ENCODE assay signal across 8 cellular contexts in genomic region chr1:225778412-225778669, GRCh38. TPM values are rescaled to one million over a fixed set of nuclear protein-coding genes. Genes with fewer than 3 reads are reported as not detected.
A peak's percentile ranks its signal among the peaks of the same experiment; 100 is the strongest.
DNase-seq lines count a peak whose midpoint lies in the region; ATAC-seq, FAIRE-seq and TF ChIP-seq lines count a peak whose summit lies in the region.

No MANE protein-coding gene starts in this region.

- H3K27me3 ChIP-seq in HL-60 (ENCODE audit: insufficient read depth, poor library complexity, severe bottlenecking) (no peaks in the 10 kb centered on the region), GM12878 (replicated peaks in 1 of 2; ENCODE audit: control insufficient read depth in 2 of 2, insufficient read depth in 2 of 2, low read length in 1 of 2) (no peaks in the 10 kb centered on the region), HepG2 (ENCODE audit: control insufficient read depth in 1 of 2, insufficient read depth in 2 of 2, low read length in 2 of 2) (no peaks in the 10 kb centered on the region; a peak in 1 of 5 replicates), thoracic aorta (replicated peaks; ENCODE audit: insufficient read depth) (no peaks in the 10 kb centered on the region)

- H3K4me3 ChIP-seq in HL-60 (replicated peaks; ENCODE audit: insufficient read depth, low read length) (peak overlapping the region; percentile 50), GM12878 (peak overlapping the region; percentile 87), HepG2 (replicated peaks in 1 of 3; ENCODE audit: insufficient read depth in 1 of 3, low read depth in 2 of 3, low read length in 3 of 3) (peak overlapping the region; percentile 96 to 99 (median 97)), thoracic aorta (peak overlapping the region; percentile 92)

- RAD21 ChIA-PET in GM12878 (lab: Charles Lee; ENCODE audit: unreplicated experiment): interaction anchor here (0.7 to 5.2 kb wide), 13 partner anchors 10 to 1786 kb away, joined by 3 to 39 read pairs (median 4); partner anchors contain the start of genes EPHX1 and TMEM63A

- TF ChIP-seq EP300 in GM12878 (IDR thresholded peaks at IDR 0.05; ENCODE audit: borderline replicate concordance in 1 of 2, control insufficient read depth in 1 of 2, low read depth in 2 of 2, low read length in 2 of 2): no peak
- TF ChIP-seq EP300 in HepG2 (IDR thresholded peaks at IDR 0.05; ENCODE audit: low read depth in 2 of 2, low read length in 2 of 2): no peak
- TF ChIP-seq EP300 in HepG2 (CRISPR knock-in tag; IDR thresholded peaks at IDR 0.05; ENCODE audit: borderline replicate concordance): no peak

- BruUV-seq in GM12878 (replicated peaks; lab: Mats Ljungman, UMichigan) (no TSS peak), HepG2 (replicated peaks; lab: Mats Ljungman, UMichigan) (no TSS peak)

- ATAC-seq in GM12878: no peak
- no peak for ATAC-seq in HepG2
- no peak for ATAC-seq in thoracic aorta (ENCODE audit: insufficient number of reproducible peaks, low FRiP score, low read depth)
- no peak for ATAC-seq in HG03097 (IDR thresholded peaks at IDR 0.05; ENCODE audit: low FRiP score, unreplicated experiment)
- ATAC-seq in GM19035 (IDR thresholded peaks at IDR 0.05; ENCODE audit: unreplicated experiment): no peak

- no peak for DNase-seq in HL-60 (ENCODE audit: low read depth in 1 of 2, low spot score in 1 of 2)
- no peak for DNase-seq in GM12878 (ENCODE audit: low read depth, low spot score)
- DNase-seq in HepG2 (ENCODE audit: low spot score): no peak
- no peak for DNase-seq in thoracic aorta (ENCODE audit: low spot score)
- no peak for DNase-seq in COLO668 (lab: John Stamatoyannopoulos, UW; ENCODE audit: unreplicated experiment)
- no peak for DNase-seq in SHP77 (lab: John Stamatoyannopoulos, UW)

- FAIRE-seq in GM12878 (lab: Jason Lieb, UNC) (no peak), HepG2 (lab: Jason Lieb, UNC) (no peak)

- H3K9me3 ChIP-seq in GM12878 (replicated peaks; ENCODE audit: control insufficient read depth, insufficient read depth, low read length) (no peaks in the 10 kb centered on the region; the same call in 2 of the 3 replicates), HepG2 (ENCODE audit: low read length) (no peaks in the 10 kb centered on the region), thoracic aorta (no peaks in the 10 kb centered on the region)

- peak overlapping the region; percentile 56; the same call in 1 of the 2 replicates for H3K4me2 ChIP-seq in GM12878 (ENCODE audit: control insufficient read depth, insufficient read depth)
- peak overlapping the region; percentile 90 for H3K4me2 ChIP-seq in HepG2 (ENCODE audit: low read depth, low read length)

- WGBS in GM12878 (ENCODE audit: insufficient coverage, insufficient replicate concordance, low lambda C conversion rate, missing lambda C conversion rate): 0% methylated on average over 1 of the region's 1 CpG
- 4% methylated on average over 1 of the region's 1 CpG for WGBS in HepG2 (ENCODE audit: low lambda C conversion rate)

- H3K27ac ChIP-seq in HL-60 (replicated peaks): peak overlapping the region; percentile 97
- peak overlapping the region; percentile 96 for H3K27ac ChIP-seq in GM12878 (ENCODE audit: control insufficient read depth, insufficient read depth)
- H3K27ac ChIP-seq in HepG2 (ENCODE audit: extremely low read length, insufficient read depth, low read length): peak overlapping the region; percentile 97
- H3K27ac ChIP-seq in thoracic aorta: peak overlapping the region; percentile 92 to 98

- H3K4me1 ChIP-seq in GM12878 (ENCODE audit: control insufficient read depth, insufficient read depth, low read length) (no peaks in the 10 kb centered on the region), HepG2 (ENCODE audit: insufficient read depth, low read length) (peaks cover 63% of the 10 kb centered on the region), thoracic aorta (ENCODE audit: control insufficient read depth in 1 of 2, low read depth in 2 of 2) (peaks cover 29 to 57% of the 10 kb centered on the region in 2 donors)

- peaks cover 0 to 6% of the 10 kb centered on the region in 2 experiments; a peak in 1 of 4 replicates for H3K36me3 ChIP-seq in GM12878 (ENCODE audit: control insufficient read depth in 2 of 2, insufficient read depth in 2 of 2, low read length in 1 of 2)
- peaks cover 0 to 3% of the 10 kb centered on the region in 2 experiments; a peak in 3 of 5 replicates for H3K36me3 ChIP-seq in HepG2 (replicated peaks in 1 of 2; ENCODE audit: control insufficient read depth in 1 of 2, insufficient read depth in 2 of 2, low read length in 2 of 2)
- H3K36me3 ChIP-seq in thoracic aorta: no peaks in the 10 kb centered on the region

- CTCF ChIA-PET in GM12878 (lab: Yijun Ruan, JAX): interaction anchor here (0.6 to 6.2 kb wide), 31 partner anchors 8 to 613 kb away, joined by 3 to 57 read pairs (median 5); partner anchors contain the start of genes PYCR2, SDE2 and TMEM63A
- CTCF ChIA-PET in HepG2 (lab: Yijun Ruan, JAX; ENCODE audit: low intra/inter-chr PET ratio, low total read pairs): interaction anchor here (1.3 to 1.9 kb wide), 3 partner anchors 68 to 303 kb away, joined by 3 to 17 read pairs (median 9); no protein-coding TSS in a partner anchor

- H4K20me1 ChIP-seq in GM12878 (ENCODE audit: control insufficient read depth, insufficient read depth): no peaks in the 10 kb centered on the region; the same call in 1 of the 2 replicates
- peaks cover 32% of the 10 kb centered on the region for H4K20me1 ChIP-seq in HepG2 (ENCODE audit: insufficient read depth, low read length)

- peak overlapping the region; percentile 74; the same call in 1 of the 2 replicates for H2AFZ ChIP-seq in GM12878 (ENCODE audit: control insufficient read depth, low read depth, low read length)
- no peak overlapping the region for H2AFZ ChIP-seq in HepG2 (ENCODE audit: low read length)

- H3K9ac ChIP-seq in GM12878 (ENCODE audit: control insufficient read depth, insufficient read depth, low read length) (peak overlapping the region; percentile 95), HepG2 (ENCODE audit: insufficient read depth, low read depth, low read length) (peak overlapping the region; percentile 98)

- POLR2A ChIA-PET in GM12878 (lab: Charles Lee): interaction anchor here (0.6 to 3.8 kb wide), 7 partner anchors 14 to 310 kb away, joined by 3 to 30 read pairs (median 5); partner anchors contain the start of gene TMEM63A
- POLR2A ChIA-PET in HepG2 (lab: Yijun Ruan, JAX): interaction anchor here (0.9 to 6.6 kb wide), 26 partner anchors 8 to 333 kb away, joined by 3 to 87 read pairs (median 7); partner anchors contain the start of genes ENAH, EPHX1, LEFTY1 and PYCR2

- TF ChIP-seq POLR2A in GM12878 (IDR thresholded peaks at IDR 0.05; ENCODE audit: low read depth, low read length) (no peak), HepG2 (IDR thresholded peaks at IDR 0.05; ENCODE audit: insufficient read depth in 1 of 2, low read depth in 2 of 2, low read length in 2 of 2) (no peak)

- in situ Hi-C loops in GM12878 (cut with MboI) (loop anchor here (5.0 to 10.0 kb wide), 2 partner anchors 134 to 304 kb away; no protein-coding TSS in a partner anchor), HepG2 (cut with HindIII; ENCODE audit: extremely low pct_ligation_motif_present, low pct_unique_long_range_greater_than_20kb) (no loop called here)

- SMC1A ChIA-PET in GM12878 (lab: Charles Lee; ENCODE audit: uncharacterized antibody, unreplicated experiment): interaction anchor here (0.5 to 3.5 kb wide), 9 partner anchors 71 to 740 kb away, joined by 3 to 29 read pairs (median 6); partner anchors contain the start of genes PYCR2 and TMEM63A

- TF ChIP-seq RAD21 in GM12878 (IDR thresholded peaks at IDR 0.05; ENCODE audit: insufficient read depth, low read depth, low read length) (no peak), HepG2 (CRISPR knock-in tag; IDR thresholded peaks at IDR 0.05) (no peak)

- TF ChIP-seq CTCF in HL-60 (IDR thresholded peaks at IDR 0.05; ENCODE audit: insufficient read depth, low read length) (no peak), GM12878 (IDR thresholded peaks at IDR 0.05 in 2 of 3, conservative IDR thresholded peaks at IDR 0.05 in 1 of 3; ENCODE audit: control insufficient read depth in 2 of 3, extremely low read depth in 1 of 3, insufficient read depth in 1 of 3, low read depth in 3 of 3, low read length in 3 of 3) (no peak), HepG2 (CRISPR knock-in tag; IDR thresholded peaks at IDR 0.05) (no peak), thoracic aorta (IDR thresholded peaks at IDR 0.05) (no peak)

- peaks cover 51% of the 10 kb centered on the region for H3K79me2 ChIP-seq in GM12878 (ENCODE audit: control insufficient read depth, insufficient read depth, low read length)
- H3K79me2 ChIP-seq in HepG2 (ENCODE audit: insufficient read depth, low read length): peaks cover 54% of the 10 kb centered on the region

- intact Hi-C loops in GM12878 (cut with micrococcal nuclease; ENCODE audit: unreplicated experiment) (loop anchor here (5.0 to 10.0 kb wide), 2 partner anchors 144 to 336 kb away; partner anchors contain the start of gene PYCR2), HepG2 (cut with micrococcal nuclease; ENCODE audit: unreplicated experiment) (loop anchor here (5.0 to 10.0 kb wide), 2 partner anchors 144 to 196 kb away; partner anchors contain the start of gene PYCR2)

RNA-seq across cellular contexts. Expression of gene SRP9, which starts 0.7 kb away (rescaled TPM):
- total RNA-seq in GM12878 (2013; cell fraction: nucleolus; rRNA removed): 92.8 and 142 TPM in 2 replicates
- 250 and 316 TPM in 2 replicates for total RNA-seq in GM12878 (2014; rRNA removed)
- total RNA-seq in GM12878 (2014; rRNA removed; fragmentation: Illumina TruSeq; extraction: Trizol): 367 and 372 TPM in 2 replicates
- total RNA-seq in GM12878 (2021): 248 and 256 TPM in 2 replicates
- 137 TPM for polyA plus RNA-seq in GM12878 (2011; ENCODE audit: low read depth)
- polyA plus RNA-seq in GM12878 (2011; rRNA removed): 639 and 968 TPM in 2 replicates
- 187 and 288 TPM in 2 replicates for polyA plus RNA-seq in GM12878 (2011; cell fraction: cytosol; rRNA removed)
- 151 and 163 TPM in 2 replicates for polyA plus RNA-seq in GM12878 (2011; cell fraction: nucleus; rRNA removed)
- polyA plus RNA-seq in GM12878 (2012): 184 and 213 TPM in 2 replicates
- 389 and 483 TPM in 2 replicates for polyA plus RNA-seq in GM12878 (2014; fragmentation: Illumina TruSeq; extraction: Trizol)
- 1,000 to 10,000 TPM in 1 of 2 experiments, 100 to 1,000 TPM in 1; 912 to 1,200 TPM for polyA plus RNA-seq in GM12878 (2014; fragmentation: Nextera tagmentation; extraction: Ambion mirVana)
- polyA plus RNA-seq in GM12878 (2014; rRNA removed): 221 and 283 TPM in 2 replicates
- polyA plus RNA-seq in GM12878 (2016; fragmentation: Nextera tagmentation; extraction: Ambion mirVana): 100 to 1,000 TPM; 643 to 700 TPM
- polyA minus RNA-seq in GM12878 (2011; rRNA and poly(A)+ RNA removed): 97.0 and 162 TPM in 2 replicates
- 58.9 and 81.8 TPM in 2 replicates for polyA minus RNA-seq in GM12878 (2011; cell fraction: cytosol; rRNA and poly(A)+ RNA removed)
- 20.8 and 23.2 TPM in 2 replicates for polyA minus RNA-seq in GM12878 (2011; cell fraction: nucleus; rRNA and poly(A)+ RNA removed)
- total RNA-seq in HepG2 (2016; rRNA removed; fragmentation: Illumina TruSeq; extraction: Trizol): 251 and 524 TPM in 2 replicates
- 34.2 and 43.4 TPM in 2 replicates for total RNA-seq in HepG2 (2016; cell fraction: cytosol; rRNA removed; fragmentation: Illumina TruSeq; extraction: Trizol; ENCODE audit: low read depth)
- total RNA-seq in HepG2 (2016; cell fraction: insoluble cytoplasmic fraction; rRNA removed; fragmentation: Illumina TruSeq; extraction: Trizol): 284 and 524 TPM in 2 replicates
- 119 and 121 TPM in 2 replicates for total RNA-seq in HepG2 (2016; cell fraction: membrane; rRNA removed; fragmentation: Illumina TruSeq; extraction: Trizol)
- total RNA-seq in HepG2 (2016; cell fraction: nucleus; rRNA removed; fragmentation: Illumina TruSeq; extraction: Trizol): 114 and 119 TPM in 2 replicates
- 217 and 307 TPM in 2 replicates for polyA plus RNA-seq in HepG2 (2011; rRNA removed)
- 155 and 238 TPM in 2 replicates for polyA plus RNA-seq in HepG2 (2011; cell fraction: cytosol; rRNA removed)
- polyA plus RNA-seq in HepG2 (2011; cell fraction: nucleus; rRNA removed): 51.6 and 71.1 TPM in 2 replicates
- 199 and 240 TPM in 2 replicates for polyA plus RNA-seq in HepG2 (2012)
- 47.7 and 66.3 TPM in 2 replicates for polyA plus RNA-seq in HepG2 (2016; cell fraction: cytosol; fragmentation: Illumina TruSeq; extraction: Trizol; ENCODE audit: low read depth)
- polyA plus RNA-seq in HepG2 (2016; cell fraction: insoluble cytoplasmic fraction; fragmentation: Illumina TruSeq; extraction: Trizol; ENCODE audit: low read depth): 592 and 651 TPM in 2 replicates
- 142 and 155 TPM in 2 replicates for polyA plus RNA-seq in HepG2 (2016; cell fraction: membrane; fragmentation: Illumina TruSeq; extraction: Trizol; ENCODE audit: low read depth)
- 229 and 237 TPM in 2 replicates for polyA plus RNA-seq in HepG2 (2016; cell fraction: nucleus; fragmentation: Illumina TruSeq; extraction: Trizol; ENCODE audit: insufficient read depth, low read depth)
- 170 and 215 TPM in 2 replicates for polyA minus RNA-seq in HepG2 (2011; rRNA and poly(A)+ RNA removed; ENCODE audit: low replicate concordance)
- 83.5 and 103 TPM in 2 replicates for polyA minus RNA-seq in HepG2 (2011; cell fraction: cytosol; rRNA and poly(A)+ RNA removed)
- 38.2 and 45.3 TPM in 2 replicates for polyA minus RNA-seq in HepG2 (2011; cell fraction: nucleus; rRNA and poly(A)+ RNA removed)
- 100 to 1,000 TPM; 130 to 131 TPM for total RNA-seq in thoracic aorta

RNA-seq across cellular contexts. Expression of gene EPHX1, which starts 31.6 kb away (rescaled TPM):
- 1.2 and 3.3 TPM in 2 replicates for total RNA-seq in GM12878 (2013; cell fraction: nucleolus; rRNA removed)
- 0.73 and 1.0 TPM in 2 replicates for total RNA-seq in GM12878 (2014; rRNA removed)
- total RNA-seq in GM12878 (2014; rRNA removed; fragmentation: Illumina TruSeq; extraction: Trizol): 1.0 TPM in 2 replicates
- total RNA-seq in GM12878 (2021): 2.6 and 2.9 TPM in 2 replicates
- 1.4 TPM for polyA plus RNA-seq in GM12878 (2011; ENCODE audit: low read depth)
- polyA plus RNA-seq in GM12878 (2011; rRNA removed): 0.29 and 0.69 TPM in 2 replicates
- polyA plus RNA-seq in GM12878 (2011; cell fraction: cytosol; rRNA removed): 0.22 and 0.78 TPM in 2 replicates
- 1.1 and 1.2 TPM in 2 replicates for polyA plus RNA-seq in GM12878 (2011; cell fraction: nucleus; rRNA removed)
- 1.5 and 2.8 TPM in 2 replicates for polyA plus RNA-seq in GM12878 (2012)
- polyA plus RNA-seq in GM12878 (2014; fragmentation: Illumina TruSeq; extraction: Trizol): 1.4 and 1.6 TPM in 2 replicates
- polyA plus RNA-seq in GM12878 (2014; fragmentation: Nextera tagmentation; extraction: Ambion mirVana): not detected
- 0.33 and 1.6 TPM in 2 replicates for polyA plus RNA-seq in GM12878 (2014; rRNA removed)
- polyA plus RNA-seq in GM12878 (2016; fragmentation: Nextera tagmentation; extraction: Ambion mirVana): under 1 TPM; 0.64 to 0.83 TPM
- 0.62 TPM in 1 of 2 replicates, not detected in the other for polyA minus RNA-seq in GM12878 (2011; rRNA and poly(A)+ RNA removed)
- not detected in 2 replicates for polyA minus RNA-seq in GM12878 (2011; cell fraction: cytosol; rRNA and poly(A)+ RNA removed)
- 0.86 and 0.97 TPM in 2 replicates for polyA minus RNA-seq in GM12878 (2011; cell fraction: nucleus; rRNA and poly(A)+ RNA removed)
- total RNA-seq in HepG2 (2016; rRNA removed; fragmentation: Illumina TruSeq; extraction: Trizol): 28.8 and 36.5 TPM in 2 replicates
- total RNA-seq in HepG2 (2016; cell fraction: cytosol; rRNA removed; fragmentation: Illumina TruSeq; extraction: Trizol; ENCODE audit: low read depth): 20.0 and 23.1 TPM in 2 replicates
- total RNA-seq in HepG2 (2016; cell fraction: insoluble cytoplasmic fraction; rRNA removed; fragmentation: Illumina TruSeq; extraction: Trizol): 20.9 and 35.8 TPM in 2 replicates
- total RNA-seq in HepG2 (2016; cell fraction: membrane; rRNA removed; fragmentation: Illumina TruSeq; extraction: Trizol): 36.4 and 40.0 TPM in 2 replicates
- 48.7 and 54.7 TPM in 2 replicates for total RNA-seq in HepG2 (2016; cell fraction: nucleus; rRNA removed; fragmentation: Illumina TruSeq; extraction: Trizol)
- polyA plus RNA-seq in HepG2 (2011; rRNA removed): 27.7 and 38.3 TPM in 2 replicates
- polyA plus RNA-seq in HepG2 (2011; cell fraction: cytosol; rRNA removed): 18.6 and 23.4 TPM in 2 replicates
- 29.6 and 32.2 TPM in 2 replicates for polyA plus RNA-seq in HepG2 (2011; cell fraction: nucleus; rRNA removed)
- polyA plus RNA-seq in HepG2 (2012): 80.6 and 134 TPM in 2 replicates
- 67.8 and 68.1 TPM in 2 replicates for polyA plus RNA-seq in HepG2 (2016; cell fraction: cytosol; fragmentation: Illumina TruSeq; extraction: Trizol; ENCODE audit: low read depth)
- 43.8 and 55.8 TPM in 2 replicates for polyA plus RNA-seq in HepG2 (2016; cell fraction: insoluble cytoplasmic fraction; fragmentation: Illumina TruSeq; extraction: Trizol; ENCODE audit: low read depth)
- 77.2 and 87.4 TPM in 2 replicates for polyA plus RNA-seq in HepG2 (2016; cell fraction: membrane; fragmentation: Illumina TruSeq; extraction: Trizol; ENCODE audit: low read depth)
- 134 and 141 TPM in 2 replicates for polyA plus RNA-seq in HepG2 (2016; cell fraction: nucleus; fragmentation: Illumina TruSeq; extraction: Trizol; ENCODE audit: insufficient read depth, low read depth)
- 20.7 and 23.4 TPM in 2 replicates for polyA minus RNA-seq in HepG2 (2011; rRNA and poly(A)+ RNA removed; ENCODE audit: low replicate concordance)
- polyA minus RNA-seq in HepG2 (2011; cell fraction: cytosol; rRNA and poly(A)+ RNA removed): 21.0 and 23.9 TPM in 2 replicates
- polyA minus RNA-seq in HepG2 (2011; cell fraction: nucleus; rRNA and poly(A)+ RNA removed): 15.3 and 18.4 TPM in 2 replicates
- 10 to 100 TPM; 58.9 to 77.6 TPM for total RNA-seq in thoracic aorta

Comparison
In these comparisons a context has a peak if more than half of its experiments do, and no peak if none do; other contexts are left out.
1. RNA of gene EPHX1, which starts 31.6 kb away (total RNA-seq): 58.9 to 77.6 TPM in thoracic aorta and 20.0 to 54.7 TPM in HepG2; 0.73 to 3.3 TPM in GM12878; every median in the first group is over 4 times any median in the second.
2. Peak in every context shown above with its lines, with median percentiles within 50 percentile points of each other: H3K27ac ChIP-seq and H3K4me3 ChIP-seq.